ENCODE assay signal across 21 cellular contexts in the genomic region with DNA sequence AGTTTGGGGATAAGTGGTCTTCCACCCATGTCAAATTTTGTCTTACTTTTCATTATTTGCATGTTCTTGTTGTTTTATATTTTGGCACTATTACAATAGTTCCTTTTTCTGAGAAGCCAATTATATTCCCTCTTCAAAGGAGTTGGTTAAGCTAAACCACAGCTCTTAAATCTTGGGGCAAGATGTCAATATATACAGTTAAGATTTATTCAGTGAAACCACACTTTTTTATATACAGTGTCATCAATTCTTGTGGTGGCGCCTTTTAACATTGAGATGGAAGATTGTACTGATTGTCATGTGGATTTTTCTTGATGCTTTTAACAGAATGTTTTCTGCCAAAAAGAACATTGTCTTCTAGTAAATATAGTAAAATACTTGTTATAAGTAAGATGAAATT.
DNase-seq lines count a peak whose midpoint lies in the region; ATAC-seq and FAIRE-seq lines count a peak whose summit lies in the region.
"Had no signal": no experiment of that assay in that cellular context is flagged by ENCODE, and none has a peak within 500 bp of the region (broad histone marks: within the 10 kb centered on the region; RNA-seq: fewer than 3 reads in every experiment).

No MANE protein-coding gene starts in this region.

- ATAC-seq in GM19328 (IDR thresholded peaks at IDR 0.05; ENCODE audit: unreplicated experiment) (no peak), GM18519 (IDR thresholded peaks at IDR 0.05; ENCODE audit: low FRiP score, unreplicated experiment) (no peak)
- ATAC-seq: A549, PC-3, Right ventricle myocardium inferior had no signal

- peak; percentile 45 for DNase-seq in Jurkat, Clone E6-1 (ENCODE audit: low read depth, low spot score)
- DNase-seq in MV-4-11 (lab: John Stamatoyannopoulos, UW) (peak; percentile 89), OCI-M1 (lab: John Stamatoyannopoulos, UW) (peak; percentile 35), NCI-H524 (lab: John Stamatoyannopoulos, UW) (no peak), epidermal melanocyte (ENCODE audit: insufficient read length, low spot score) (no peak)
- DNase-seq: DMS153; NCI-H1092; NCI-H1436 treated with DMSO at 0.1 percent for 48 hours; NCI-H2029; NCI-H446; NCI-H526; NCI-H82; NK-92 treated with Interleukin-12 subunit alpha and Interleukin-12 subunit beta, amount 100 ng/mL, for 24 hours; PC-3; SJCRH30; T-cell had no signal

- FAIRE-seq in endometrium (lab: Jason Lieb, UNC): peak; percentile 48

- no peak overlapping the region for H3K4me3 ChIP-seq in Jurkat, Clone E6-1 (ENCODE audit: low read length)
- H3K4me3 ChIP-seq: A549, SJCRH30 had no signal

Comparison
In these comparisons a context has a peak if more than half of its experiments do, and no peak if none do; other contexts are left out.
1. DNase-seq: peak in Jurkat, Clone E6-1 (single experiment), MV-4-11 (single experiment) and OCI-M1 (single experiment); none in NCI-H524 (0 of 2) and epidermal melanocyte (single experiment).